In the genomic region with DNA sequence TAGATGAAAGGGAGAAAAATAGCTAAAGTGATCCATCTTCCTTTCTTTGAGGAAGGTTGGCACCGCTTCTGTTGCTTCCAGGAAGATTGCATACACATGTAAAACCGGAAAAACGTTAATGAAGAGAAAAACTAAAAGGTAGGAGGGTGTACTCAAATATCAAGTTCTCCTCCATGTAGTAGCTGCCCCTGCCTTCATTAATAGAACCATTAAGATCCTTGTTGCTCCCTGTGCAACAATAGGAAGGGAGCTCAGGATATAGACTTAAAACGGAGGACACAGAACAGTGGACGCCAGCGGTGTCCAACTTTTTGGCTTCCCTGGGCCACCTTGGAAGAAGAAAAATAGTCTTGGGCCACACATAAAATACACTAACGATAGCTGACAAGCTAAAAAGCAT, we compare ENCODE assay signal across 28 cellular contexts.
"Had no signal": no experiment of that assay in that cellular context is flagged by ENCODE, and none has a peak within 500 bp of the region (broad histone marks: within the 10 kb centered on the region; RNA-seq: fewer than 3 reads in every experiment).

No MANE protein-coding gene starts in this region.

- DNase-seq: colonic mucosa; cortex of kidney; dermis blood vessel endothelial cell; dorsolateral prefrontal cortex; effector CD4-positive, alpha-beta T cell; effector CD8-positive, alpha-beta T cell; effector memory CD4-positive, alpha-beta T cell; effector memory CD8-positive, alpha-beta T cell; endodermal cell; erythroblast; esophagus squamous epithelium; foreskin fibroblast; foreskin keratinocyte; foreskin melanocyte; gastrocnemius medialis; glutamatergic neuron; head of caudate nucleus; heart left ventricle; heart right ventricle had no signal

- H3K4me3 ChIP-seq: colonic mucosa, coronary artery, dorsolateral prefrontal cortex, esophagus muscularis mucosa, esophagus squamous epithelium, gastrocnemius medialis, gastroesophageal sphincter, heart left ventricle, heart right ventricle had no signal

- ATAC-seq: effector memory CD8-positive, alpha-beta T cell; esophagus mucosa; foreskin keratinocyte; gastrocnemius medialis; gastroesophageal sphincter; heart left ventricle; heart right ventricle had no signal

- H3K9me3 ChIP-seq: colonic mucosa, esophagus muscularis mucosa, esophagus squamous epithelium, gastrocnemius medialis, gastroesophageal sphincter had no signal

- FAIRE-seq: colon, endometrium, endothelial cell of umbilical vein, frontal cortex had no signal

- H3K4me1 ChIP-seq: colonic mucosa, esophagus muscularis mucosa, esophagus squamous epithelium, gastrocnemius medialis, gastroesophageal sphincter, heart left ventricle, heart right ventricle had no signal

- H3K36me3 ChIP-seq: colonic mucosa, esophagus muscularis mucosa, esophagus squamous epithelium, gastrocnemius medialis, gastroesophageal sphincter, heart left ventricle, heart right ventricle had no signal

- H3K27ac ChIP-seq: colonic mucosa, coronary artery, dorsolateral prefrontal cortex, epithelial cell of prostate, esophagus muscularis mucosa, esophagus squamous epithelium, foreskin keratinocyte, gastrocnemius medialis, gastroesophageal sphincter, heart left ventricle, heart right ventricle had no signal
